Comparison of ENCODE assay signal across 8 cellular contexts in the genomic region with DNA sequence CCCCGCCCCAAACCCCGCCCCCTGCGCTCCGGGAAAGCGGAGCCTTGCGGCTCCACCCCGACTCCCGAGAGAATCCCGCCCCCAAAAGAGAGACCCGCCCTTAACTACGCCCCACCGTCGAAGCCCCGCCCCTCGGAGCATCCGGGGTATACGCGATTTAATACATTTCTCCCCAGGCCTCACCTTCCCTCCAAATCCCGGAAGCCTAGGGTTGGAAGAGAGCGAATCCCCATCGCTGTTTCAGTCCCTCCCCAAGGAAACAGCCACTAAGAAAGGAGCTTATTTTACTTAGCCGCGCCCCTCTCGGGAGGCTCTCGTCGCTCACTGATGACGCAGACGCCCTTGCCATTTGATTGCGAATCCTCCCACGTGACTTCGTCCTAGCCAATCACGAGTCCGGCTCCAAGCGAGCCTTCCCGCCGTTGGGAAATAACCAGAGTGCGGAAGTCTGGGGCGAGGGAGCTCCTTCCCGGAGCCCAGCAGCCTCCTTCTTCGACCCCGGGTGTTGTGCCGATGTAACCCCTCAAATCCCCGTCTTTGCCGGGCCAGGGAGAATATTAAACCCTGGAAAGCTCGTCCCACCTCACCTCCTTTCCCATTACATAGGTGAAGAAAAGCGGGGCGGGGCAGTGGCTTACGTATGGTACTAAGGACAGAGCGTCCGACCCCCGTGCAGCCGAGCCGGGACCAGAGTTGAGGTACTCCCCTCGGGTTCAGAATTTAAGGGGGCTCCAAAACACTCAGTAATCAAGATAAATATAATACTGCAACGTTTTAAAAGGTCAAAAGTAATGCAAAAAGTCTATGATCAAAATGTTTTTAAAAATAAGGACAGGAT. TPM values are rescaled to one million over a fixed set of nuclear protein-coding genes. Genes with fewer than 3 reads are reported as not detected.
DNase-seq lines count a peak whose midpoint lies in the region; ATAC-seq and TF ChIP-seq lines count a peak whose summit lies in the region.

No MANE protein-coding gene starts in this region.

- peaks cover 16% of the 10 kb centered on the region for H3K27me3 Mint-ChIP-seq in nephron (ENCODE audit: low read depth)

- H3K4me3 ChIP-seq in HAP-1 (peak overlapping the region; percentile 73), MG63 (peak overlapping the region; percentile 78)

- H3K27me3 ChIP-seq in HAP-1 (ENCODE audit: low read depth) (no peaks in the 10 kb centered on the region), MG63 (no peaks in the 10 kb centered on the region)

- H3K9me3 Mint-ChIP-seq in nephron: no peaks in the 10 kb centered on the region

- peak overlapping the region; percentile 58 to 87 (median 73) for H3K27ac Mint-ChIP-seq in nephron

- DNase-seq in G401 (ENCODE audit: low spot score) (peak; percentile 99), HAP-1 (ENCODE audit: low spot score in 2 of 2) (peak; percentile 99), MG63 (peak; percentile 98), SHP77 (lab: John Stamatoyannopoulos, UW) (peak; percentile 100), activated gamma-delta T cell (lab: John Stamatoyannopoulos, UW) (peak; percentile 93), fibroblast of the conjunctiva (ENCODE audit: low read depth) (peak; percentile 100)
- DNase-seq in stimulated activated naive CD8-positive, alpha-beta T cell treated with anti-CD3 and anti-CD28 coated beads, Interleukin-15, Interleukin-2, amounts not matched to agents 100 U/mL and 50 U/mL, for 24 hours: peak; percentile 99

- no peak for TF ChIP-seq CTCF in nephron (IDR thresholded peaks at IDR 0.05; ENCODE audit: unreplicated experiment in 3 of 3)

- peaks cover 21% of the 10 kb centered on the region for H3K4me1 Mint-ChIP-seq in nephron

- peak; percentile 95 for ATAC-seq in stimulated activated naive CD8-positive, alpha-beta T cell treated with anti-CD3 and anti-CD28 coated beads, Interleukin-15, Interleukin-2, amounts not matched to agents 100 U/mL and 50 U/mL, for 24 hours

- no peaks in the 10 kb centered on the region for H3K36me3 Mint-ChIP-seq in nephron (ENCODE audit: low read depth)

- in situ Hi-C loops in G401 (cut with HindIII; ENCODE audit: low sequenced_read_pairs) (no loop called here), HAP-1 (cut with MboI; ENCODE audit: low sequenced_read_pairs) (no loop called here)

- peak overlapping the region; percentile 90 to 94 (median 90) for H3K4me3 Mint-ChIP-seq in nephron

- H3K36me3 ChIP-seq in HAP-1 (replicated peaks) (no peaks in the 10 kb centered on the region), MG63 (no peaks in the 10 kb centered on the region)

- H3K4me1 ChIP-seq in HAP-1: peaks cover 10% of the 10 kb centered on the region

- H3K9me3 ChIP-seq in HAP-1 (no peaks in the 10 kb centered on the region), MG63 (no peaks in the 10 kb centered on the region)

RNA-seq across cellular contexts. Expression of gene FDXR, which starts 0.5 kb away (rescaled TPM):
- total RNA-seq in G401 (2014; rRNA removed; shearing (Covaris generic)): 120 and 154 TPM in 2 replicates
- 8.4 and 15.6 TPM in 2 replicates for total RNA-seq in MG63 (2014; rRNA removed; shearing (Covaris generic); ENCODE audit: low replicate concordance)

RNA-seq across cellular contexts. Expression of gene GRIN2C, which starts 13.6 kb away (rescaled TPM):
- total RNA-seq in G401 (2014; rRNA removed; shearing (Covaris generic)): 0.37 and 1.3 TPM in 2 replicates
- total RNA-seq in MG63 (2014; rRNA removed; shearing (Covaris generic); ENCODE audit: low replicate concordance): not detected in 2 replicates

RNA-seq across cellular contexts. Expression of gene FADS6, which starts 20.2 kb away (rescaled TPM):
- total RNA-seq in G401 (2014; rRNA removed; shearing (Covaris generic)): not detected in 2 replicates
- not detected in 2 replicates for total RNA-seq in MG63 (2014; rRNA removed; shearing (Covaris generic); ENCODE audit: low replicate concordance)

RNA-seq across cellular contexts. Expression of gene USH1G, which starts 49.8 kb away (rescaled TPM):
- total RNA-seq in G401 (2014; rRNA removed; shearing (Covaris generic)): 1.4 and 1.9 TPM in 2 replicates
- not detected in 2 replicates for total RNA-seq in MG63 (2014; rRNA removed; shearing (Covaris generic); ENCODE audit: low replicate concordance)

RNA-seq across cellular contexts. Expression of gene OTOP2, which starts 50.8 kb away (rescaled TPM):
- total RNA-seq in G401 (2014; rRNA removed; shearing (Covaris generic)): not detected in 2 replicates
- total RNA-seq in MG63 (2014; rRNA removed; shearing (Covaris generic); ENCODE audit: low replicate concordance): not detected in 2 replicates

Comparison
In these comparisons a context has a peak if more than half of its experiments do, and no peak if none do; other contexts are left out.
1. Peak in every context shown above with its lines: DNase-seq, ATAC-seq and H3K4me3 ChIP-seq.